1 cellular context compared by ENCODE assay signal in genomic region chr17:14297161-14297851, GRCh38.
TF ChIP-seq lines count a peak whose summit lies in the region.

No MANE protein-coding gene starts in this region.

TF ChIP-seq in HepG2, 621 proteins besides CTCF, POLR2A, EP300 and RAD21 (continued from another document and continues in another):
- TF ChIP-seq LBX2 (CRISPR knock-in tag; IDR thresholded peaks at IDR 0.05; ENCODE audit: borderline replicate concordance) (no peak), SRSF1 (optimal IDR thresholded peaks at IDR 0.05; ENCODE audit: low read depth, low read length) (no peak), ZNF816 (CRISPR knock-in tag; IDR thresholded peaks at IDR 0.05; ENCODE audit: borderline replicate concordance) (no peak), NCOA2 (CRISPR knock-in tag; IDR thresholded peaks at IDR 0.05) (no peak; the same call in 1 of the 2 replicates), ZNF460 (CRISPR knock-in tag; IDR thresholded peaks at IDR 0.05; ENCODE audit: borderline replicate concordance) (no peak), ZNF530 (CRISPR knock-in tag; IDR thresholded peaks at IDR 0.05; ENCODE audit: low read depth) (no peak), MED1 (CRISPR knock-in tag; IDR thresholded peaks at IDR 0.05) (peak; percentile 67), ZNF160 (CRISPR knock-in tag; IDR thresholded peaks at IDR 0.05) (peak; percentile 33; the same call in 1 of the 2 replicates), ZNF468 (CRISPR knock-in tag; IDR thresholded peaks at IDR 0.05) (no peak), HNF1B (CRISPR knock-in tag; IDR thresholded peaks at IDR 0.05) (peak; percentile 52; the same call in 1 of the 2 replicates), ZNF251 (CRISPR knock-in tag; IDR thresholded peaks at IDR 0.05) (no peak), PAXIP1 (CRISPR knock-in tag; conservative IDR thresholded peaks at IDR 0.05) (peak; percentile 53), RNF219 (CRISPR knock-in tag; IDR thresholded peaks at IDR 0.05) (no peak), HMG20A (CRISPR knock-in tag; IDR thresholded peaks at IDR 0.05; ENCODE audit: borderline replicate concordance) (no peak), RFX5 (IDR thresholded peaks at IDR 0.05; ENCODE audit: low read depth, low read length) (no peak), MTERF4 (CRISPR knock-in tag; IDR thresholded peaks at IDR 0.05) (0 out of 2 replicates have a peak, but pooled peaks have one; percentile 44), ZNF407 (CRISPR knock-in tag; IDR thresholded peaks at IDR 0.05; ENCODE audit: not compliant biosample characterization) (peak; percentile 76), LCORL (IDR thresholded peaks at IDR 0.05) (no peak), LCORL (CRISPR knock-in tag; IDR thresholded peaks at IDR 0.05) (peak; percentile 80), ZBTB43 (CRISPR knock-in tag; conservative IDR thresholded peaks at IDR 0.05) (no peak), ESRRA (CRISPR knock-in tag; IDR thresholded peaks at IDR 0.05; ENCODE audit: low read depth) (no peak), KLF13 (CRISPR knock-in tag; IDR thresholded peaks at IDR 0.05) (no peak), ATF3 (CRISPR knock-in tag; IDR thresholded peaks at IDR 0.05) (no peak), TCF7L2 (IDR thresholded peaks at IDR 0.05; ENCODE audit: low read depth, low read length) (no peak), ZNF180 (CRISPR knock-in tag; IDR thresholded peaks at IDR 0.05; ENCODE audit: borderline replicate concordance, low read depth) (no peak), ZNF264 (CRISPR knock-in tag; IDR thresholded peaks at IDR 0.05) (no peak), SRY (CRISPR knock-in tag; IDR thresholded peaks at IDR 0.05) (peak; percentile 93), SIN3A (IDR thresholded peaks at IDR 0.05; ENCODE audit: borderline replicate concordance, low read depth, low read length) (no peak), FOXC1 (CRISPR knock-in tag; IDR thresholded peaks at IDR 0.05; ENCODE audit: borderline replicate concordance) (peak; percentile 87; the same call in 1 of the 2 replicates), ATAD3A (CRISPR knock-in tag; IDR thresholded peaks at IDR 0.05) (no peak), AFF4 (CRISPR knock-in tag; IDR thresholded peaks at IDR 0.05) (no peak), ZNF10 (CRISPR knock-in tag; IDR thresholded peaks at IDR 0.05; ENCODE audit: borderline replicate concordance, low read depth) (no peak), ZNF747 (CRISPR knock-in tag; IDR thresholded peaks at IDR 0.05; ENCODE audit: borderline replicate concordance) (no peak), PHF5A (CRISPR knock-in tag; IDR thresholded peaks at IDR 0.05; ENCODE audit: low read depth, unreplicated experiment) (no peak)
